9 cellular contexts compared by ENCODE assay signal in genomic region chr5:176818391-176819098, GRCh38. TPM values are rescaled to one million over a fixed set of nuclear protein-coding genes. Genes with fewer than 3 reads are reported as not detected.
DNase-seq lines count a peak whose midpoint lies in the region; ATAC-seq and TF ChIP-seq lines count a peak whose summit lies in the region.
"Had no signal": no experiment of that assay in that cellular context is flagged by ENCODE, and none has a peak within 500 bp of the region (broad histone marks: within the 10 kb centered on the region; RNA-seq: fewer than 3 reads in every experiment).

No MANE protein-coding gene starts in this region.

- no peaks in the 10 kb centered on the region for H3K9me3 Mint-ChIP-seq in activated T-cell treated with anti-CD3 and anti-CD28 coated beads, Interleukin-2, amount 50 U/mL, for 72 hours

- no peaks in the 10 kb centered on the region for H3K9me3 ChIP-seq in adipocyte (ENCODE audit: control insufficient read depth, low read length)
- H3K9me3 ChIP-seq: pancreas had no signal

- H3K36me3 Mint-ChIP-seq in activated T-cell treated with anti-CD3 and anti-CD28 coated beads, Interleukin-2, amount 50 U/mL, for 72 hours (ENCODE audit: insufficient read depth in 2 of 2) = no peaks in the 10 kb centered on the region

- no peak overlapping the region for H3K27ac Mint-ChIP-seq in activated T-cell treated with anti-CD3 and anti-CD28 coated beads, Interleukin-2, amount 50 U/mL, for 72 hours

- H3K4me1 Mint-ChIP-seq in activated T-cell treated with anti-CD3 and anti-CD28 coated beads, Interleukin-2, amount 50 U/mL, for 72 hours (ENCODE audit: low read depth) = peaks cover 13% of the 10 kb centered on the region

- H3K4me3 ChIP-seq in adipocyte (ENCODE audit: low read length) (peak overlapping the region; percentile 54), foreskin fibroblast (ENCODE audit: low read depth in 1 of 2, low read length in 2 of 2) (no peak overlapping the region)

- peak overlapping the region; percentile 63 to 78 for H3K4me3 Mint-ChIP-seq in activated T-cell treated with anti-CD3 and anti-CD28 coated beads, Interleukin-2, amount 50 U/mL, for 72 hours

- H3K4me1 ChIP-seq in adipocyte (ENCODE audit: control insufficient read depth, insufficient read depth, low read length) = peaks cover 6% of the 10 kb centered on the region
- H3K4me1 ChIP-seq: pancreas had no signal

- peak; percentile 73 to 85 for ATAC-seq in activated T-cell treated with anti-CD3 and anti-CD28 coated beads, Interleukin-2, amount 50 U/mL, for 72 hours (replicated peaks in 1 of 2)
- ATAC-seq in HG02981 (IDR thresholded peaks at IDR 0.05; ENCODE audit: unreplicated experiment) = peak; percentile 75

- H3K36me3 ChIP-seq in adipocyte (ENCODE audit: control insufficient read depth, insufficient read depth, low read length, severe bottlenecking) = no peaks in the 10 kb centered on the region
- H3K36me3 ChIP-seq: pancreas had no signal

- H3K27me3 ChIP-seq in adipocyte (replicated peaks; ENCODE audit: control insufficient read depth, insufficient read depth, low read length) = peaks cover 71% of the 10 kb centered on the region
- H3K27me3 ChIP-seq: pancreas had no signal

- H3K9ac ChIP-seq in adipocyte (ENCODE audit: low read length) = no peak overlapping the region

- TF ChIP-seq CTCF in foreskin fibroblast (IDR thresholded peaks at IDR 0.05; ENCODE audit: low read depth, low read length) = no peak

- peak; percentile 32 to 41 for DNase-seq in activated T-cell treated with anti-CD3 and anti-CD28 coated beads, Interleukin-2, amount 50 U/mL, for 72 hours
- DNase-seq in activated T-cell treated with anti-CD3 and anti-CD28 coated beads, Interleukin-2, amount 50 U/mL, for 1 hour = no peak
- DNase-seq in adipocyte (ENCODE audit: low read depth) (no peak), AG08396 (ENCODE audit: low spot score) (no peak), mucosa of gallbladder (ENCODE audit: low spot score) (no peak), foreskin fibroblast (no peak)
- peak; percentile 46 for DNase-seq in stimulated activated CD8-positive, alpha-beta memory T cell treated with anti-CD3 and anti-CD28 coated beads, Interleukin-4, amount 100 ng/mL, for 48 hours

- peaks cover 65% of the 10 kb centered on the region for H3K27me3 Mint-ChIP-seq in activated T-cell treated with anti-CD3 and anti-CD28 coated beads, Interleukin-2, amount 50 U/mL, for 72 hours (ENCODE audit: low read depth)

RNA-seq across cellular contexts. Expression of gene UNC5A, which starts 8.2 kb away (rescaled TPM):
- total RNA-seq in activated T-cell treated with anti-CD3 and anti-CD28 coated beads, Interleukin-2, amount 50 U/mL, for 72 hours = under 1 TPM in 1 of 2 donors, not detected in 1; 0.23 TPM
- total RNA-seq in mucosa of gallbladder = 0.14 TPM

Comparison
In these comparisons a context has a peak if more than half of its experiments do, and no peak if none do; other contexts are left out.
1. DNase-seq: peak in activated T-cell treated with anti-CD3 and anti-CD28 coated beads, Interleukin-2, amount 50 U/mL, for 72 hours (2 of 2) and stimulated activated CD8-positive, alpha-beta memory T cell treated with anti-CD3 and anti-CD28 coated beads, Interleukin-4, amount 100 ng/mL, for 48 hours (single experiment); none in activated T-cell treated with anti-CD3 and anti-CD28 coated beads, Interleukin-2, amount 50 U/mL, for 1 hour (single experiment), adipocyte (single experiment), AG08396 (single experiment), mucosa of gallbladder (single experiment) and foreskin fibroblast (0 of 2).